18 cellular contexts compared by ENCODE assay signal in genomic region chr11:25094085-25094802, GRCh38.
DNase-seq lines count a peak whose midpoint lies in the region; ATAC-seq, FAIRE-seq and TF ChIP-seq lines count a peak whose summit lies in the region.
"Had no signal": no experiment of that assay in that cellular context is flagged by ENCODE, and none has a peak within 500 bp of the region (broad histone marks: within the 10 kb centered on the region; RNA-seq: fewer than 3 reads in every experiment).

No MANE protein-coding gene starts in this region.

- no peak overlapping the region for H2AFZ ChIP-seq in HepG2 (ENCODE audit: low read length)

- H3K27ac ChIP-seq in heart right ventricle (no peak overlapping the region), HepG2 (ENCODE audit: extremely low read length, insufficient read depth, low read length) (no peak overlapping the region)
- H3K27ac ChIP-seq: BLaER1 had no signal

- CTCF ChIA-PET in HepG2 (lab: Yijun Ruan, JAX; ENCODE audit: low intra/inter-chr PET ratio, low total read pairs), result no interaction called here

- no peaks in the 10 kb centered on the region for H4K20me1 ChIP-seq in HepG2 (ENCODE audit: insufficient read depth, low read length)
- H4K20me1 ChIP-seq: BLaER1 had no signal

- 87 to 92% methylated on average over 6 of the region's 6 CpGs for WGBS in heart right ventricle, 2 donors
- WGBS in HepG2 (ENCODE audit: low lambda C conversion rate), result 6% methylated on average over 5 of the region's 6 CpGs

- no peak overlapping the region for H3K4me2 ChIP-seq in HepG2 (ENCODE audit: low read depth, low read length)
- H3K4me2 ChIP-seq: BLaER1 had no signal

- intact Hi-C loops in left ventricle myocardium superior (cut with micrococcal nuclease) (no loop called here), heart right ventricle (cut with DNase I) (no loop called here), HepG2 (cut with micrococcal nuclease; ENCODE audit: unreplicated experiment) (no loop called here), sciatic nerve (cut with DNase I) (no loop called here)

- no peak for TF ChIP-seq RAD21 in HepG2 (CRISPR knock-in tag; IDR thresholded peaks at IDR 0.05)

- POLR2A ChIA-PET in HepG2 (lab: Yijun Ruan, JAX), result no interaction called here

- ATAC-seq in left ventricle myocardium superior, result no peak
- ATAC-seq in heart right ventricle, result no peak
- ATAC-seq in HepG2, result peak; percentile 54
- peak; percentile 20 for ATAC-seq in sciatic nerve

- FAIRE-seq in HepG2 (lab: Jason Lieb, UNC) (no peak), frontal cortex (lab: Jason Lieb, UNC) (no peak)
- FAIRE-seq: A204.1, D721Med had no signal

- no peak for TF ChIP-seq EP300 in HepG2 (IDR thresholded peaks at IDR 0.05; ENCODE audit: low read depth in 2 of 2, low read length in 2 of 2)
- no peak for TF ChIP-seq EP300 in HepG2 (CRISPR knock-in tag; IDR thresholded peaks at IDR 0.05; ENCODE audit: borderline replicate concordance)

- H3K4me3 ChIP-seq in heart right ventricle (no peak overlapping the region), HepG2 (replicated peaks in 1 of 3; ENCODE audit: insufficient read depth in 1 of 3, low read depth in 2 of 3, low read length in 3 of 3) (no peak overlapping the region)
- H3K4me3 ChIP-seq: BLaER1 had no signal

- no peaks in the 10 kb centered on the region for H3K36me3 ChIP-seq in heart right ventricle
- H3K36me3 ChIP-seq in HepG2 (replicated peaks in 1 of 2; ENCODE audit: control insufficient read depth in 1 of 2, insufficient read depth in 2 of 2, low read length in 2 of 2), result no peaks in the 10 kb centered on the region
- H3K36me3 ChIP-seq: BLaER1 had no signal

- DNase-seq in left ventricle myocardium superior (peak; percentile 22), heart right ventricle (no peak), HepG2 (ENCODE audit: low spot score) (peak; percentile 13), sciatic nerve (ENCODE audit: low spot score) (no peak), hippocampal formation (lab: John Stamatoyannopoulos, UW) (no peak), NCI-H446 (lab: John Stamatoyannopoulos, UW) (no peak), frontal cortex (ENCODE audit: low spot score in 2 of 2) (no peak)
- DNase-seq: CD8-positive, alpha-beta memory T cell; DMS79 treated with DMSO at 0.1 percent for 48 hours; HCEC 1CT; KBM-7; NCI-H1436; NCI-H2029; NCI-H2171 treated with DMSO at 0.1 percent for 48 hours; Right ventricle myocardium superior had no signal

- H3K9me3 ChIP-seq in heart right ventricle (no peaks in the 10 kb centered on the region), HepG2 (ENCODE audit: low read length) (no peaks in the 10 kb centered on the region)
- H3K9me3 ChIP-seq: BLaER1 had no signal

- in situ Hi-C loops in HepG2 (cut with HindIII; ENCODE audit: extremely low pct_ligation_motif_present, low pct_unique_long_range_greater_than_20kb), result no loop called here

- BruUV-seq in HepG2 (replicated peaks; lab: Mats Ljungman, UMichigan), result no TSS peak

- H3K27me3 ChIP-seq in heart right ventricle, result no peaks in the 10 kb centered on the region
- no peaks in the 10 kb centered on the region for H3K27me3 ChIP-seq in HepG2 (ENCODE audit: control insufficient read depth in 1 of 2, insufficient read depth in 2 of 2, low read length in 2 of 2)
- H3K27me3 ChIP-seq: BLaER1 had no signal

- TF ChIP-seq CTCF in heart right ventricle (IDR thresholded peaks at IDR 0.05) (no peak), HepG2 (CRISPR knock-in tag; IDR thresholded peaks at IDR 0.05) (no peak)

- H3K79me2 ChIP-seq in HepG2 (ENCODE audit: insufficient read depth, low read length), result no peaks in the 10 kb centered on the region

- H3K4me1 ChIP-seq in heart right ventricle, result no peaks in the 10 kb centered on the region
- H3K4me1 ChIP-seq in HepG2 (ENCODE audit: insufficient read depth, low read length), result peaks cover 6% of the 10 kb centered on the region; the same call in 1 of the 2 replicates
- H3K4me1 ChIP-seq: BLaER1 had no signal

- H3K9ac ChIP-seq in HepG2 (ENCODE audit: insufficient read depth, low read depth, low read length), result no peak overlapping the region
- H3K9ac ChIP-seq: BLaER1 had no signal

- TF ChIP-seq POLR2A in HepG2 (IDR thresholded peaks at IDR 0.05; ENCODE audit: insufficient read depth in 1 of 2, low read depth in 2 of 2, low read length in 2 of 2), result no peak

TF ChIP-seq in HepG2, 621 proteins besides CTCF, POLR2A, EP300 and RAD21:
- TF ChIP-seq ZNF564 (CRISPR knock-in tag; IDR thresholded peaks at IDR 0.05) (no peak), KLF11 (CRISPR knock-in tag; IDR thresholded peaks at IDR 0.05) (no peak), ZNF709 (CRISPR knock-in tag; IDR thresholded peaks at IDR 0.05) (no peak), ZNF816 (CRISPR knock-in tag; IDR thresholded peaks at IDR 0.05; ENCODE audit: borderline replicate concordance) (no peak), NFKBIZ (CRISPR knock-in tag; IDR thresholded peaks at IDR 0.05) (no peak), NRL (CRISPR knock-in tag; IDR thresholded peaks at IDR 0.05; ENCODE audit: borderline replicate concordance) (no peak), SNAI1 (CRISPR knock-in tag; IDR thresholded peaks at IDR 0.05; ENCODE audit: borderline replicate concordance) (no peak), ZNF513 (CRISPR knock-in tag; conservative IDR thresholded peaks at IDR 0.05) (no peak), SOX6 (IDR thresholded peaks at IDR 0.05) (no peak), SOX6 (CRISPR knock-in tag; IDR thresholded peaks at IDR 0.05) (no peak)

Comparison
In these comparisons a context has a peak if more than half of its experiments do, and no peak if none do; other contexts are left out.
1. DNase-seq: peak in left ventricle myocardium superior (single experiment) and HepG2 (single experiment); none in heart right ventricle (0 of 2), sciatic nerve (single experiment), hippocampal formation (0 of 2), NCI-H446 (0 of 2) and frontal cortex (0 of 2).
2. ATAC-seq: peak in HepG2 (single experiment) and sciatic nerve (single experiment); none in left ventricle myocardium superior (single experiment) and heart right ventricle (0 of 8).